6 cellular contexts compared by ENCODE assay signal in the genomic region with DNA sequence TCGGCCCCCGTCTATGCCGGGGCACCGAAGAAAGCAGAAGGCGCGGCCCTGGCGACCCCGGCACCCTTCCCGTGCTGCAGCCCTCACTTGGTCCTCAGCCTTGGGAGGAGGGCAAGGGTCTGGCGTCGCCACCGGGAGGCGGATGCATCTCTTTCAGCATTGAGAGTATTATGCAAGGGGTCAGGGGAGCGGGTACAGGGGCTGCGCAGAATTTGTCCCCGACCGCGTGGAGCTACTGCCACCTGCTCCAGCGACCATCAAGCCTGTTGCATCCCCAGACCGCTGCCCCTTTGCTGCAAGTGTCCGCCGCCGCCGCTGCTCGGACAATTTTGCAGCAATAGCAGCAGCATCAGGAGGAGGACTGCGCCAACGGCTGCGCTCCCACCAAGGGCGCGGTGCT. TPM values are rescaled to one million over a fixed set of nuclear protein-coding genes. Genes with fewer than 3 reads are reported as not detected.
"Had no signal": no experiment of that assay in that cellular context is flagged by ENCODE, and none has a peak within 500 bp of the region (broad histone marks: within the 10 kb centered on the region; RNA-seq: fewer than 3 reads in every experiment).

No MANE protein-coding gene starts in this region.

RNA-seq across cellular contexts. Expression of a gene that starts 1.1 kb away (rescaled TPM):
- total RNA-seq: HepG2, HT-29, HT1080, IMR-90 had no signal
- polyA plus RNA-seq: IgD-negative memory B cell, IMR-90, K562 had no signal

RNA-seq across cellular contexts. Expression of a gene that starts 52.6 kb away (rescaled TPM):
- total RNA-seq: HepG2 had no signal
- polyA plus RNA-seq: HepG2, IgD-negative memory B cell had no signal
